In the genomic region with DNA sequence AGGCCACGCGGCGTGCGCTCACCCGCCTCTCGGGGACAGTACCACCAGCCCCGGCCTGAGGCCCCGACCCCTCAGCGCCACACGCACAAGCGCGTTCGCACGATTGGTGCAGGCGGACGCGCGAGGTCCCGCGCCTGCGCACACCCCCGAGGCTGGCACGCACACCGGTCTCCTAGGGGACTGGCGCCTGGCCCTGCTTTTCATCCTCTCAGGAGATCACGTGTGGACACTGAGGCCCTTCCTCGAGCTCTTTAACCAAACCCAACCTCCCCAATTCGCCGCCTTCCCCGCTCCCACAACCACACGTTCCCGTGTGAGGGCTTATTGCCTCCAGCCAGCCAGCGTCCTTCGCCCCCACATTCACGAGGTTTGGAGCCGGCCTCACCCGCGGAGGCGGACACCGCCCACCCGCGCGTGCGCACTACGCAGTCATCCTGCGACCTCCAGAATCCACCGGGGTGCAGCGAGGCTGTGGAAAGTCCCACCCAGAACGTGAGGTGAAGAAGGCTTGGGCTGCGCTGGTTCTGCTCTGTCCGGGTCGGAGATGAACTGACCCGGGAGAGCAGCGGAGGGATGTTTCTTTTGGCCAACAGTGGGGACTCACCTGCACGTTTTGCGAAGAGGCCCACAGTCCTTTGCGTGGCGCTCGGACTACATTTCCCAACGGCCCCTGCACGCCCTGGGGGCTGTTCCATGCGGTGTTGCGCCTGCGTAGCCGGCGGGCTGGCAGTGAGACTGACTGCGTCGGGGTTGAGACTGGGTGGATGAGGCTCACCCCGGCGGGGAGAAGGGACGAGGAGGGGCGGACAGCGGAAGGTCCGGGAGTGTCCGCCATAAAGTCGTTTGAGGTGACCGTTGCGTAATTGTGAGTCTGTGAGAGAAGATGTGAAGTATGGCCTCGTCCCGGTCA, we compare ENCODE assay signal across 8 cellular contexts. TPM values are rescaled to one million over a fixed set of nuclear protein-coding genes. Genes with fewer than 3 reads are reported as not detected.
DNase-seq lines count a peak whose midpoint lies in the region; ATAC-seq and TF ChIP-seq lines count a peak whose summit lies in the region.

No MANE protein-coding gene starts in this region.

- 1 to 3% methylated on average over 80 of the region's 80 CpGs for WGBS in lung, 2 donors

- no peak for TF ChIP-seq CTCF in lung (IDR thresholded peaks at IDR 0.05; ENCODE audit: control extremely low read depth, extremely low read depth)

- H3K36me3 ChIP-seq in lung (ENCODE audit: control insufficient read depth in 2 of 2, insufficient read depth in 2 of 2, low read length in 2 of 2): no peaks in the 10 kb centered on the region

- POLR2A ChIA-PET in activated CD4-positive, alpha-beta memory T cell treated with anti-CD3 and anti-CD28 coated beads, Interleukin-2, amount 10 ng/mL, durations not matched to agents 7 days and 5 days (lab: Charles Lee): no interaction called here

- H3K4me1 Mint-ChIP-seq in activated CD4-positive, alpha-beta memory T cell treated with anti-CD3 and anti-CD28 coated beads, Interleukin-2, amount 10 ng/mL, durations not matched to agents 7 days and 5 days: peaks cover 6% of the 10 kb centered on the region
- peaks cover 0 to 5% of the 10 kb centered on the region in 2 donors for H3K4me1 Mint-ChIP-seq in effector memory CD8-positive, alpha-beta T cell (ENCODE audit: low read depth in 2 of 2)

- H3K9me3 ChIP-seq in lung (ENCODE audit: control insufficient read depth in 2 of 2, insufficient read depth in 1 of 2, low read length in 1 of 2): peaks cover 0 to 52% of the 10 kb centered on the region in 2 donors

- H3K27ac Mint-ChIP-seq in activated CD4-positive, alpha-beta memory T cell treated with anti-CD3 and anti-CD28 coated beads, Interleukin-2, amount 10 ng/mL, durations not matched to agents 7 days and 5 days: no peak overlapping the region
- H3K27ac Mint-ChIP-seq in effector memory CD8-positive, alpha-beta T cell: peak overlapping the region in 1 of 2 donors; percentile 57

- peak; percentile 56 for ATAC-seq in effector memory CD8-positive, alpha-beta T cell (replicated peaks)
- ATAC-seq in lung (ENCODE audit: insufficient read depth, low FRiP score) (peak; percentile 91), GM21576 (IDR thresholded peaks at IDR 0.05; ENCODE audit: unreplicated experiment) (no peak)

- H3K4me1 ChIP-seq in lung (ENCODE audit: control insufficient read depth in 2 of 2, insufficient read depth in 2 of 2, low read length in 2 of 2): peaks cover 5% of the 10 kb centered on the region in 2 donors

- H3K9me3 Mint-ChIP-seq in activated CD4-positive, alpha-beta memory T cell treated with anti-CD3 and anti-CD28 coated beads, Interleukin-2, amount 10 ng/mL, durations not matched to agents 7 days and 5 days: peaks cover 47% of the 10 kb centered on the region
- peaks cover 17 to 43% of the 10 kb centered on the region in 2 donors for H3K9me3 Mint-ChIP-seq in effector memory CD8-positive, alpha-beta T cell

- no peaks in the 10 kb centered on the region for H3K27me3 ChIP-seq in lung (ENCODE audit: control insufficient read depth, insufficient read depth)

- DNase-seq in AG20443 (ENCODE audit: low spot score): peak; percentile 99
- peak; percentile 87 for DNase-seq in NCI-H1092 treated with DMSO at 0.1 percent for 48 hours (lab: John Stamatoyannopoulos, UW)
- DNase-seq in activated CD4-positive, alpha-beta memory T cell treated with anti-CD3 and anti-CD28 coated beads, Interleukin-2, amount 10 ng/mL, durations not matched to agents 7 days and 5 days: no peak
- DNase-seq in effector memory CD8-positive, alpha-beta T cell: peak in 2 of 3 experiments; percentile 2 to 3
- peak; percentile 81 for DNase-seq in lung (ENCODE audit: low spot score)
- DNase-seq in stimulated activated CD4-positive, alpha-beta T cell treated with anti-CD3 and anti-CD28 coated beads, TNF-alpha, amount 100 ng/mL, for 4 hours (ENCODE audit: low read depth in 3 of 3): peak; percentile 14 to 36 (median 25)
- DNase-seq in NCI-H1694 (lab: John Stamatoyannopoulos, UW): no peak

- H3K4me3 ChIP-seq in lung: peak overlapping the region; percentile 77

- CTCF ChIA-PET in activated CD4-positive, alpha-beta memory T cell treated with anti-CD3 and anti-CD28 coated beads, Interleukin-2, amount 10 ng/mL, durations not matched to agents 7 days and 5 days (lab: Charles Lee): no interaction called here

- peak overlapping the region; percentile 58 for H3K4me3 Mint-ChIP-seq in activated CD4-positive, alpha-beta memory T cell treated with anti-CD3 and anti-CD28 coated beads, Interleukin-2, amount 10 ng/mL, durations not matched to agents 7 days and 5 days
- peak overlapping the region; percentile 20 to 54 for H3K4me3 Mint-ChIP-seq in effector memory CD8-positive, alpha-beta T cell

- peaks cover 4% of the 10 kb centered on the region for H3K27me3 Mint-ChIP-seq in activated CD4-positive, alpha-beta memory T cell treated with anti-CD3 and anti-CD28 coated beads, Interleukin-2, amount 10 ng/mL, durations not matched to agents 7 days and 5 days
- peaks cover 18 to 46% of the 10 kb centered on the region in 2 donors for H3K27me3 Mint-ChIP-seq in effector memory CD8-positive, alpha-beta T cell

- peaks cover 18% of the 10 kb centered on the region for H3K36me3 Mint-ChIP-seq in activated CD4-positive, alpha-beta memory T cell treated with anti-CD3 and anti-CD28 coated beads, Interleukin-2, amount 10 ng/mL, durations not matched to agents 7 days and 5 days (ENCODE audit: low read depth)
- no peaks in the 10 kb centered on the region for H3K36me3 Mint-ChIP-seq in effector memory CD8-positive, alpha-beta T cell (ENCODE audit: insufficient read depth)

- peak overlapping the region; percentile 37 to 77 for H3K27ac ChIP-seq in lung (ENCODE audit: low read depth in 1 of 2, low read length in 1 of 2)

RNA-seq across cellular contexts. Expression of a gene that starts 0.5 kb away (rescaled TPM):
- not detected for total RNA-seq in activated CD4-positive, alpha-beta memory T cell treated with anti-CD3 and anti-CD28 coated beads, Interleukin-2, amount 10 ng/mL, durations not matched to agents 7 days and 5 days
- total RNA-seq in lung: 10 to 100 TPM in 1 of 2 donors, 1 to 10 TPM in 1; 3.1 to 12.9 TPM
- 1 to 10 TPM in 1 of 2 donors, under 1 TPM in 1; 0.69 to 1.2 TPM for polyA plus RNA-seq in lung

RNA-seq across cellular contexts. Expression of a gene that starts 30.0 kb away (rescaled TPM):
- total RNA-seq in activated CD4-positive, alpha-beta memory T cell treated with anti-CD3 and anti-CD28 coated beads, Interleukin-2, amount 10 ng/mL, durations not matched to agents 7 days and 5 days: under 1 TPM; 0.13 to 0.28 TPM
- total RNA-seq in lung: 10 to 100 TPM in 1 of 2 donors, 1 to 10 TPM in 1; 2.4 to 14.4 TPM
- polyA plus RNA-seq in lung: 1 to 10 TPM; 1.3 to 2.0 TPM

Comparison
In these comparisons a context has a peak if more than half of its experiments do, and no peak if none do; other contexts are left out.
1. DNase-seq: peak in AG20443 (single experiment), NCI-H1092 treated with DMSO at 0.1 percent for 48 hours (single experiment), effector memory CD8-positive, alpha-beta T cell (2 of 3), lung (single experiment) and stimulated activated CD4-positive, alpha-beta T cell treated with anti-CD3 and anti-CD28 coated beads, TNF-alpha, amount 100 ng/mL, for 4 hours (3 of 3); none in activated CD4-positive, alpha-beta memory T cell treated with anti-CD3 and anti-CD28 coated beads, Interleukin-2, amount 10 ng/mL, durations not matched to agents 7 days and 5 days (single experiment) and NCI-H1694 (single experiment).
2. RNA of a gene that starts 0.5 kb away (total RNA-seq): 3.1 to 12.9 TPM in lung; not detected in activated CD4-positive, alpha-beta memory T cell treated with anti-CD3 and anti-CD28 coated beads, Interleukin-2, amount 10 ng/mL, durations not matched to agents 7 days and 5 days; every median in the first group is over 4 times any median in the second.